Comparison of ENCODE assay signal across 8 cellular contexts in genomic region chr9:2859776-2860379, GRCh38. TPM values are rescaled to one million over a fixed set of nuclear protein-coding genes. Genes with fewer than 3 reads are reported as not detected.
DNase-seq lines count a peak whose midpoint lies in the region; ATAC-seq, FAIRE-seq and TF ChIP-seq lines count a peak whose summit lies in the region.

No MANE protein-coding gene starts in this region.

- H3K36me3 ChIP-seq in Caco-2 (ENCODE audit: control insufficient read depth, insufficient read depth, low read length): no peaks in the 10 kb centered on the region
- no peaks in the 10 kb centered on the region for H3K36me3 ChIP-seq in SU-DHL-6 (ENCODE audit: low read length)
- no peaks in the 10 kb centered on the region for H3K36me3 ChIP-seq in K562 (ENCODE audit: control insufficient read depth, insufficient read depth, low read length)

- in situ Hi-C loops in K562 (cut with MboI): loop anchor here (10.0 to 25.0 kb wide), 2 partner anchors 335 to 1477 kb away; no protein-coding TSS in a partner anchor

- no peaks in the 10 kb centered on the region for H3K9me2 ChIP-seq in SU-DHL-6 (replicated peaks; ENCODE audit: insufficient read depth, low read length)

- H3K4me1 ChIP-seq in Caco-2: no peaks in the 10 kb centered on the region
- H3K4me1 ChIP-seq in K562 (replicated peaks in 1 of 2; ENCODE audit: control insufficient read depth in 2 of 2, insufficient read depth in 2 of 2, low read length in 2 of 2): no peaks in the 10 kb centered on the region

- H3K4me3 ChIP-seq in Caco-2 (ENCODE audit: low read depth, low read length) (no peak overlapping the region), SU-DHL-6 (ENCODE audit: insufficient read depth, low read length, poor library complexity, severe bottlenecking) (no peak overlapping the region), K562 (no peak overlapping the region)

- DNase-seq in Caco-2 (peak; percentile 47 to 58), NCI-H128 (lab: John Stamatoyannopoulos, UW; ENCODE audit: unreplicated experiment) (peak; percentile 41), K562 (ENCODE audit: extremely low read depth in 1 of 4, low spot score in 3 of 4) (peak; percentile 11 to 63 (median 24)), islet precursor cell (peak; percentile 79)
- DNase-seq in stimulated activated CD4-positive, alpha-beta T cell treated with anti-CD3 and anti-CD28 coated beads, Interleukin-4, amount 100 ng/mL, for 48 hours (ENCODE audit: low read depth in 2 of 2): peak; percentile 47 to 53

- H3K9me3 Mint-ChIP-seq in Caco-2 (ENCODE audit: unreplicated experiment): no peaks in the 10 kb centered on the region

- no peaks in the 10 kb centered on the region for H3K4me1 Mint-ChIP-seq in Caco-2 (ENCODE audit: low read depth, unreplicated experiment)

- ATAC-seq in GM21619 (IDR thresholded peaks at IDR 0.05; ENCODE audit: unreplicated experiment) (peak; percentile 53), K562 (peak; percentile 88), HG03196 (IDR thresholded peaks at IDR 0.05; ENCODE audit: unreplicated experiment) (no peak)

- POLR2A ChIA-PET in Caco-2 (lab: Charles Lee) (no interaction called here), K562 (lab: Yijun Ruan, JAX) (no interaction called here)

- peak; percentile 54 for FAIRE-seq in K562 (lab: Jason Lieb, UNC)

- BruUV-seq in Caco-2 (replicated peaks; lab: Mats Ljungman, UMichigan): no TSS peak
- no TSS peak for BruUV-seq in K562 (replicated peaks; lab: Mats Ljungman, UMichigan)

- H3K4me2 ChIP-seq in SU-DHL-6 (ENCODE audit: low read depth, low read length, poor library complexity, severe bottlenecking) (no peak overlapping the region), K562 (ENCODE audit: insufficient read depth, low read length) (no peak overlapping the region)

- WGBS in K562 (ENCODE audit: insufficient coverage, low coverage, missing lambda C conversion rate): 2% methylated on average over 5 of the region's 6 CpGs

- peak in 1 of 2 experiments; percentile 47; a peak in 2 of 4 replicates for TF ChIP-seq RAD21 in K562 (CRISPR knock-in tag; conservative IDR thresholded peaks at IDR 0.05 in 1 of 2, IDR thresholded peaks at IDR 0.05 in 1 of 2)

- no peak overlapping the region for H3K9ac ChIP-seq in SU-DHL-6 (ENCODE audit: low read length)
- no peak overlapping the region for H3K9ac ChIP-seq in K562 (ENCODE audit: insufficient read depth in 1 of 2, low read depth in 2 of 2, low read length in 2 of 2)

- no peaks in the 10 kb centered on the region for H3K36me3 Mint-ChIP-seq in Caco-2 (ENCODE audit: insufficient read depth, unreplicated experiment)

- H2AFZ ChIP-seq in SU-DHL-6 (ENCODE audit: low read depth, low read length, severe bottlenecking) (no peak overlapping the region), K562 (ENCODE audit: low read depth, low read length) (no peak overlapping the region)

- TF ChIP-seq EP300 in K562 (IDR thresholded peaks at IDR 0.05; ENCODE audit: low read length): no peak

- no peak overlapping the region for H3K4me3 Mint-ChIP-seq in Caco-2 (ENCODE audit: unreplicated experiment)

- TF ChIP-seq POLR2A in K562 (conservative IDR thresholded peaks at IDR 0.05): no peak

- H3K79me2 ChIP-seq in SU-DHL-6 (ENCODE audit: insufficient read depth, low read length) (no peaks in the 10 kb centered on the region), K562 (ENCODE audit: control insufficient read depth, insufficient read depth, low read length) (no peaks in the 10 kb centered on the region)

- no peaks in the 10 kb centered on the region for H4K20me1 ChIP-seq in SU-DHL-6 (ENCODE audit: low read depth, low read length)
- H4K20me1 ChIP-seq in K562 (replicated peaks; ENCODE audit: control insufficient read depth, insufficient read depth, low read length): no peaks in the 10 kb centered on the region

- H3K9me3 ChIP-seq in Caco-2 (no peaks in the 10 kb centered on the region), SU-DHL-6 (ENCODE audit: insufficient read depth, low read length) (no peaks in the 10 kb centered on the region), K562 (replicated peaks; ENCODE audit: control insufficient read depth, insufficient read depth, low read depth, low read length) (no peaks in the 10 kb centered on the region)

- CTCF ChIA-PET in Caco-2 (lab: Charles Lee): interaction anchor here (0.6 kb wide), 1 partner anchor 16 kb away, joined by 3 read pairs; the partner anchor contains the start of gene PUM3
- CTCF ChIA-PET in K562 (lab: Yijun Ruan, JAX; ENCODE audit: low intra/inter-chr PET ratio): no interaction called here

- no peaks in the 10 kb centered on the region for H3K9me1 ChIP-seq in K562 (ENCODE audit: control insufficient read depth, insufficient read depth, low read length)

- intact Hi-C loops in Caco-2 (cut with micrococcal nuclease; ENCODE audit: unreplicated experiment) (no loop called here), K562 (cut with micrococcal nuclease) (loop anchor here (5.0 to 10.0 kb wide), 2 partner anchors 322 to 605 kb away; no protein-coding TSS in a partner anchor)

- peaks cover 23% of the 10 kb centered on the region for H3K27me3 Mint-ChIP-seq in Caco-2 (ENCODE audit: insufficient read depth, unreplicated experiment)

- no peaks in the 10 kb centered on the region for H3F3A ChIP-seq in SU-DHL-6 (ENCODE audit: insufficient read depth)

- no peak overlapping the region for H3K27ac Mint-ChIP-seq in Caco-2 (ENCODE audit: unreplicated experiment)

- H3K27ac ChIP-seq in SU-DHL-6 (ENCODE audit: low read depth, low read length) (no peak overlapping the region), K562 (ENCODE audit: extremely low read depth, low read depth, low read length) (no peak overlapping the region)

- H3K27me3 ChIP-seq in Caco-2 (replicated peaks; ENCODE audit: control insufficient read depth, insufficient read depth, low read length) (no peaks in the 10 kb centered on the region), SU-DHL-6 (ENCODE audit: low read length) (no peaks in the 10 kb centered on the region), K562 (ENCODE audit: control insufficient read depth in 2 of 2, insufficient read depth in 2 of 2, low read length in 2 of 2) (no peaks in the 10 kb centered on the region)

- peak; percentile 60 to 71 for TF ChIP-seq CTCF in Caco-2 (IDR thresholded peaks at IDR 0.05; ENCODE audit: insufficient read depth in 1 of 2, low read depth in 1 of 2, low read length in 1 of 2, severe bottlenecking in 1 of 2, unreplicated experiment in 1 of 2)
- TF ChIP-seq CTCF in SU-DHL-6 (IDR thresholded peaks at IDR 0.05; ENCODE audit: insufficient read depth, low read length, poor library complexity, severe bottlenecking): peak; percentile 80
- peak; percentile 64 to 71 (median 68) for TF ChIP-seq CTCF in K562 (IDR thresholded peaks at IDR 0.05 in 2 of 3, conservative IDR thresholded peaks at IDR 0.05 in 1 of 3; ENCODE audit: insufficient read depth in 2 of 3, low read depth in 1 of 3, low read length in 3 of 3)

TF ChIP-seq in K562, 482 proteins besides CTCF, POLR2A, EP300 and RAD21:
- TF ChIP-seq CTCFL (IDR thresholded peaks at IDR 0.05; ENCODE audit: borderline replicate concordance, insufficient read depth, low read depth, low read length, poor library complexity, severe bottlenecking) (peak; percentile 25), MCM3 (IDR thresholded peaks at IDR 0.05) (no peak)

RNA-seq across cellular contexts. Expression of gene PUM3, which starts 16.0 kb away (rescaled TPM):
- 64.2 and 65.4 TPM in 2 replicates for total RNA-seq in Caco-2 (2022)
- 20.3 and 103 TPM in 2 replicates for total RNA-seq in K562 (2011; cell fraction: chromatin; rRNA removed; ENCODE audit: low replicate concordance)
- total RNA-seq in K562 (2011; cell fraction: nucleolus; rRNA removed): 15.0 and 20.5 TPM in 2 replicates
- 28.2 and 33.4 TPM in 2 replicates for total RNA-seq in K562 (2011; cell fraction: nucleoplasm; rRNA removed)
- 43.6 and 52.4 TPM in 2 replicates for total RNA-seq in K562 (2014; rRNA removed)
- total RNA-seq in K562 (2014; rRNA removed; fragmentation: Illumina TruSeq; extraction: Trizol): 91.6 and 98.6 TPM in 2 replicates
- total RNA-seq in K562 (2015; rRNA removed; fragmentation: Illumina TruSeq; extraction: Trizol): 82.9 and 84.4 TPM in 2 replicates
- 57.9 and 62.5 TPM in 2 replicates for total RNA-seq in K562 (2021)
- 33.1 and 47.7 TPM in 2 replicates for polyA plus RNA-seq in K562 (2011; rRNA removed)
- 11.2 and 15.6 TPM in 2 replicates for polyA plus RNA-seq in K562 (2011; cell fraction: cytosol; rRNA removed)
- 22.9 and 23.0 TPM in 2 replicates for polyA plus RNA-seq in K562 (2011; cell fraction: nucleus; rRNA removed)
- 19.7 and 46.8 TPM in 2 replicates for polyA plus RNA-seq in K562 (2012)
- polyA plus RNA-seq in K562 (2014; fragmentation: Illumina TruSeq; extraction: Trizol): 60.1 and 74.1 TPM in 2 replicates
- 10 to 100 TPM; 51.7 to 80.4 TPM for polyA plus RNA-seq in K562 (2014; fragmentation: Nextera tagmentation; extraction: Ambion mirVana)
- polyA plus RNA-seq in K562 (2014; rRNA removed): 47.6 and 48.5 TPM in 2 replicates
- 57.1 and 58.3 TPM in 2 replicates for polyA minus RNA-seq in K562 (2011; rRNA and poly(A)+ RNA removed)
- polyA minus RNA-seq in K562 (2011; cell fraction: cytosol; rRNA and poly(A)+ RNA removed): 16.6 and 26.4 TPM in 2 replicates
- polyA minus RNA-seq in K562 (2011; cell fraction: nucleus; rRNA and poly(A)+ RNA removed): 32.7 and 67.4 TPM in 2 replicates

Comparison
In these comparisons a context has a peak if more than half of its experiments do, and no peak if none do; other contexts are left out.
1. DNase-seq: peak in every context shown above with its lines; median percentile 79 in islet precursor cell; 52 in Caco-2; 50 in stimulated activated CD4-positive, alpha-beta T cell treated with anti-CD3 and anti-CD28 coated beads, Interleukin-4, amount 100 ng/mL, for 48 hours; 41 in NCI-H128; 24 in K562.